ENCODE assay signal across 8 cellular contexts in genomic region chr9:133238851-133239532, GRCh38. TPM values are rescaled to one million over a fixed set of nuclear protein-coding genes. Genes with fewer than 3 reads are reported as not detected.
DNase-seq lines count a peak whose midpoint lies in the region; ATAC-seq lines count a peak whose summit lies in the region.

No MANE protein-coding gene starts in this region.

- no peaks in the 10 kb centered on the region for H3K27me3 ChIP-seq in mucosa of stomach (ENCODE audit: control insufficient read depth, insufficient read depth, low read length)

- H3K9me3 ChIP-seq in mucosa of stomach (ENCODE audit: control insufficient read depth, low read length), result no peaks in the 10 kb centered on the region

- H3K9ac ChIP-seq in mucosa of stomach (ENCODE audit: low read length), result peak overlapping the region; percentile 6

- DNase-seq in ELF-1 (ENCODE audit: low read depth, low spot score), result peak; percentile 97
- DNase-seq in NCI-H226, result peak; percentile 87
- peak; percentile 89 for DNase-seq in activated CD8-positive, alpha-beta memory T cell treated with anti-CD3 and anti-CD28 coated beads, Interleukin-2, amount 50 U/mL, for 48 hours
- DNase-seq in stimulated activated CD8-positive, alpha-beta memory T cell treated with anti-CD3 and anti-CD28 coated beads, Interleukin-7, amount 100 ng/mL, for 1 hour (ENCODE audit: low read depth in 2 of 2), result peak; percentile 27 to 37
- no peak for DNase-seq in NCI-H2081 treated with DMSO at 0.1 percent for 48 hours (lab: John Stamatoyannopoulos, UW)
- DNase-seq in A172 (ENCODE audit: low spot score), result no peak

- peaks cover 24% of the 10 kb centered on the region for H3K4me1 ChIP-seq in mucosa of stomach (ENCODE audit: control insufficient read depth, insufficient read depth, low read length)

- peak overlapping the region; percentile 22 for H3K4me3 ChIP-seq in mucosa of stomach (ENCODE audit: low read length)

- ATAC-seq in esophagus mucosa, result peak; percentile 78

- H3K36me3 ChIP-seq in mucosa of stomach (ENCODE audit: control insufficient read depth, insufficient read depth, low read length), result no peaks in the 10 kb centered on the region

RNA-seq across cellular contexts. Expression of gene OBP2B, which starts 29.9 kb away (rescaled TPM):
- not detected for total RNA-seq in esophagus mucosa
- total RNA-seq in A172 (2014; rRNA removed; shearing (Covaris generic)), result not detected in 2 replicates

RNA-seq across cellular contexts. Expression of gene ABO, which starts 36.0 kb away (rescaled TPM):
- total RNA-seq in esophagus mucosa, result 7.3 TPM
- total RNA-seq in A172 (2014; rRNA removed; shearing (Covaris generic)), result not detected in 2 replicates

Comparison
In these comparisons a context has a peak if more than half of its experiments do, and no peak if none do; other contexts are left out.
1. DNase-seq: peak in ELF-1 (single experiment), NCI-H226 (single experiment), activated CD8-positive, alpha-beta memory T cell treated with anti-CD3 and anti-CD28 coated beads, Interleukin-2, amount 50 U/mL, for 48 hours (single experiment) and stimulated activated CD8-positive, alpha-beta memory T cell treated with anti-CD3 and anti-CD28 coated beads, Interleukin-7, amount 100 ng/mL, for 1 hour (2 of 2); none in NCI-H2081 treated with DMSO at 0.1 percent for 48 hours (single experiment) and A172 (single experiment).